7 cellular contexts compared by ENCODE assay signal in genomic region chr1:32073387-32074229, GRCh38. TPM values are rescaled to one million over a fixed set of nuclear protein-coding genes. Genes with fewer than 3 reads are reported as not detected.
DNase-seq lines count a peak whose midpoint lies in the region; ATAC-seq and TF ChIP-seq lines count a peak whose summit lies in the region.

No MANE protein-coding gene starts in this region.

- no peak for DNase-seq in osteoblast (ENCODE audit: insufficient read length, low spot score, missing footprints)
- DNase-seq in MV-4-11 (lab: John Stamatoyannopoulos, UW), result no peak
- no peak for DNase-seq in activated CD4-positive, alpha-beta T cell treated with anti-CD3 and anti-CD28 coated beads, Interleukin-2, amount 50 U/mL, for 48 hours
- DNase-seq in HuH-7.5 (ENCODE audit: low spot score), result no peak

- H3K4me3 ChIP-seq in OCI-LY3 (ENCODE audit: low read length) (peak overlapping the region; percentile 96), esophagus (ENCODE audit: low read depth in 1 of 2, low read length in 2 of 2) (peak overlapping the region; percentile 77 to 89), osteoblast (ENCODE audit: insufficient read depth, low read length) (peak overlapping the region; percentile 96)

- H3K27ac ChIP-seq in OCI-LY3 (ENCODE audit: low read length), result peak overlapping the region; percentile 88
- peak overlapping the region; percentile 90 to 97 for H3K27ac ChIP-seq in esophagus (ENCODE audit: low read depth in 2 of 2, low read length in 1 of 2)
- H3K27ac ChIP-seq in osteoblast (ENCODE audit: low read depth, low read length), result peak overlapping the region; percentile 62

- H3K27me3 ChIP-seq in OCI-LY3 (ENCODE audit: low read depth, low read length) (0 out of 2 replicates have a peak, but pooled peaks cover 4% of the 10 kb centered on the region), esophagus (ENCODE audit: control insufficient read depth in 1 of 2, insufficient read depth in 2 of 2, low read length in 2 of 2) (no peaks in the 10 kb centered on the region), osteoblast (ENCODE audit: insufficient read depth, low read length) (no peaks in the 10 kb centered on the region)

- peaks cover 12% of the 10 kb centered on the region for H3K79me2 ChIP-seq in OCI-LY3 (ENCODE audit: low read length)
- H3K79me2 ChIP-seq in osteoblast (ENCODE audit: insufficient read depth, low read length), result peaks cover 34% of the 10 kb centered on the region

- no peaks in the 10 kb centered on the region for H4K20me1 ChIP-seq in OCI-LY3 (ENCODE audit: insufficient read depth, low read length)
- peaks cover 11% of the 10 kb centered on the region for H4K20me1 ChIP-seq in osteoblast (ENCODE audit: insufficient read depth, low read length)

- H3K9ac ChIP-seq in OCI-LY3 (ENCODE audit: low read length), result peak overlapping the region; percentile 83

- H3K9me3 ChIP-seq in OCI-LY3 (ENCODE audit: insufficient read depth, low read length) (no peaks in the 10 kb centered on the region), esophagus (ENCODE audit: control insufficient read depth in 2 of 2, insufficient read depth in 1 of 2, low read depth in 1 of 2, low read length in 1 of 2) (no peaks in the 10 kb centered on the region), osteoblast (ENCODE audit: low read depth, low read length) (no peaks in the 10 kb centered on the region)

- H3K4me2 ChIP-seq in OCI-LY3 (ENCODE audit: low read length) (peak overlapping the region; percentile 68), osteoblast (ENCODE audit: insufficient read depth, low read length) (peak overlapping the region; percentile 83)

- TF ChIP-seq CTCF in OCI-LY3 (IDR thresholded peaks at IDR 0.05; ENCODE audit: low read depth, low read length), result peak; percentile 21
- no peak for TF ChIP-seq CTCF in osteoblast (IDR thresholded peaks at IDR 0.05; ENCODE audit: extremely low read depth, low read depth, low read length)

- 33 to 40% methylated on average over 22 of the region's 22 CpGs for WGBS in esophagus, 2 donors

- peak; percentile 28 for ATAC-seq in GM21367 (IDR thresholded peaks at IDR 0.05; ENCODE audit: unreplicated experiment)

- H3K4me1 ChIP-seq in OCI-LY3 (ENCODE audit: low read length) (peaks cover 6% of the 10 kb centered on the region; the same call in 1 of the 2 replicates), esophagus (ENCODE audit: control insufficient read depth in 2 of 2, insufficient read depth in 2 of 2, low read length in 1 of 2) (peaks cover 0 to 5% of the 10 kb centered on the region in 2 donors), osteoblast (ENCODE audit: insufficient read depth, low read length) (peaks cover 25% of the 10 kb centered on the region)

- H3K36me3 ChIP-seq in OCI-LY3 (replicated peaks; ENCODE audit: low read depth, low read length) (peaks cover 2% of the 10 kb centered on the region), esophagus (ENCODE audit: control insufficient read depth in 2 of 2, insufficient read depth in 2 of 2, low read length in 1 of 2) (peaks cover 15 to 24% of the 10 kb centered on the region in 2 donors), osteoblast (ENCODE audit: insufficient read depth, low read length) (peaks cover 26% of the 10 kb centered on the region)

- peak overlapping the region; percentile 95; the same call in 1 of the 2 replicates for H2AFZ ChIP-seq in OCI-LY3 (ENCODE audit: low read depth, low read length)
- H2AFZ ChIP-seq in osteoblast (ENCODE audit: low read length), result peak overlapping the region; percentile 73

RNA-seq across cellular contexts. Expression of gene TMEM39B, which starts 0.9 kb away (rescaled TPM):
- 1 to 10 TPM; 6.8 to 9.5 TPM for polyA plus RNA-seq in esophagus
- total RNA-seq in osteoblast, result 4.7 and 5.6 TPM in 2 replicates

RNA-seq across cellular contexts. Expression of gene KPNA6, which starts 34.2 kb away (rescaled TPM):
- polyA plus RNA-seq in esophagus, result 1 to 10 TPM; 6.9 to 9.9 TPM
- total RNA-seq in osteoblast, result 64.8 and 65.5 TPM in 2 replicates

RNA-seq across cellular contexts. Expression of gene KHDRBS1, which starts 59.9 kb away (rescaled TPM):
- polyA plus RNA-seq in esophagus, result 10 to 100 TPM; 55.1 to 63.4 TPM
- 52.8 and 53.9 TPM in 2 replicates for total RNA-seq in osteoblast
